ENCODE assay signal across 9 cellular contexts in the genomic region with DNA sequence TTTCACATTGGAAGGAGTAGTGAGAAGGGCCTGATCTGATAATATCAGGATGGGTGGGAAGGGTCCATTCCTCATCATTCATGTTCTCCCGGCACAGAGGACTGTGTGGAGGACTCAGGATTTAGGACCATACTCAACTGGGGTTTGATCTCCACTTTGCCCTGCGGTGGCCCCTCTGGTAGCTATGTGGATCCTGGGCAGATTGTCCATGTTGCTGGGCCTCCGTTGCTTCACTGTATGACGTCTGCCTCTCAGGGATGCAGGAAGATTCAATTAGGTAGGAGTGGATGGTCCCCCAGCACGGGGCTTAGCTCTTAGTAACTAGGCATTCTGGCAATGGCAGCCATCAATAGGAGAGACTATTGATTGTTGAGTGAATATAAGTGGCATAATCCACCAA. TPM values are rescaled to one million over a fixed set of nuclear protein-coding genes. Genes with fewer than 3 reads are reported as not detected.
DNase-seq lines count a peak whose midpoint lies in the region; ATAC-seq and TF ChIP-seq lines count a peak whose summit lies in the region.
"Had no signal": no experiment of that assay in that cellular context is flagged by ENCODE, and none has a peak within 500 bp of the region (broad histone marks: within the 10 kb centered on the region; RNA-seq: fewer than 3 reads in every experiment).

No MANE protein-coding gene starts in this region.

- intact Hi-C loops in Caco-2 (cut with micrococcal nuclease; ENCODE audit: unreplicated experiment) = loop anchor here (2.0 to 10.0 kb wide), 2 partner anchors 13 to 107 kb away; no protein-coding TSS in a partner anchor

- H3K27me3 ChIP-seq in Caco-2 (replicated peaks; ENCODE audit: control insufficient read depth, insufficient read depth, low read length) (no peaks in the 10 kb centered on the region), trophoblast cell (ENCODE audit: insufficient read depth, low read length) (no peaks in the 10 kb centered on the region)

- no peak overlapping the region for H3K14ac ChIP-seq in trophoblast cell (ENCODE audit: low read length)

- ATAC-seq in HG03196 (IDR thresholded peaks at IDR 0.05; ENCODE audit: unreplicated experiment) = no peak

- H2BK5ac ChIP-seq in trophoblast cell (ENCODE audit: low read depth, low read length, poor library complexity) = no peak overlapping the region

- WGBS in trophoblast cell (ENCODE audit: extremely low coverage, insufficient coverage, insufficient read length) = no CpG with 5 or more reads among the region's 5 CpGs

- POLR2A ChIA-PET in Caco-2 (lab: Charles Lee) = interaction anchor here (0.9 kb wide), 1 partner anchor 12 kb away, joined by 3 read pairs; no protein-coding TSS in a partner anchor

- H3K4me2 ChIP-seq in trophoblast cell (ENCODE audit: low read length) = no peak overlapping the region

- H3K9ac ChIP-seq in trophoblast cell (ENCODE audit: low read length) = no peak overlapping the region

- H3K23ac ChIP-seq in trophoblast cell (ENCODE audit: low read length) = no peak overlapping the region

- H3K4me1 ChIP-seq in Caco-2 = peaks cover 16% of the 10 kb centered on the region
- peaks cover 16 to 23% of the 10 kb centered on the region in 2 experiments for H3K4me1 ChIP-seq in trophoblast cell (ENCODE audit: control insufficient read depth in 1 of 2, insufficient read depth in 2 of 2, low read length in 2 of 2)

- H3K18ac ChIP-seq in trophoblast cell (ENCODE audit: low read length) = no peak overlapping the region

- peaks cover 16% of the 10 kb centered on the region for H3K79me1 ChIP-seq in trophoblast cell (ENCODE audit: low read length)

- H3K36me3 Mint-ChIP-seq in Caco-2 (ENCODE audit: insufficient read depth, unreplicated experiment) = peaks cover 44% of the 10 kb centered on the region

- H4K91ac ChIP-seq in trophoblast cell (ENCODE audit: low read depth, low read length) = no peak overlapping the region

- no peak overlapping the region for H4K8ac ChIP-seq in trophoblast cell (ENCODE audit: low read depth, low read length)

- no peaks in the 10 kb centered on the region for H3K9me3 ChIP-seq in Caco-2
- no peaks in the 10 kb centered on the region for H3K9me3 ChIP-seq in trophoblast cell (ENCODE audit: insufficient read depth, low read depth, low read length)

- no peak overlapping the region for H2BK12ac ChIP-seq in trophoblast cell (ENCODE audit: low read length)

- CTCF ChIA-PET in Caco-2 (lab: Charles Lee) = interaction anchor here (0.7 to 1.2 kb wide), 4 partner anchors 89 to 329 kb away, joined by 3 to 16 read pairs (median 8); no protein-coding TSS in a partner anchor

- peak overlapping the region; percentile 3 for H3K27ac Mint-ChIP-seq in Caco-2 (ENCODE audit: unreplicated experiment)

- no TSS peak for BruUV-seq in Caco-2 (replicated peaks; lab: Mats Ljungman, UMichigan)

- H3K9me3 Mint-ChIP-seq in Caco-2 (ENCODE audit: unreplicated experiment) = no peaks in the 10 kb centered on the region

- peak overlapping the region; percentile 86; the same call in 1 of the 2 replicates for H3K4me3 ChIP-seq in Caco-2 (ENCODE audit: low read depth, low read length)
- no peak overlapping the region for H3K4me3 ChIP-seq in trophoblast cell (ENCODE audit: low read depth, low read length)

- no peak overlapping the region for H4K12ac ChIP-seq in trophoblast cell (ENCODE audit: low read depth, low read length)

- peak overlapping the region; percentile 24 for H3K4ac ChIP-seq in trophoblast cell (ENCODE audit: low read depth, low read length)

- no peak overlapping the region for H2BK120ac ChIP-seq in trophoblast cell (ENCODE audit: insufficient read depth, low read length, poor library complexity)

- no peak overlapping the region for H2AK5ac ChIP-seq in trophoblast cell (ENCODE audit: low read length)

- no peak for TF ChIP-seq CTCF in Caco-2 (IDR thresholded peaks at IDR 0.05; ENCODE audit: insufficient read depth in 1 of 2, low read depth in 1 of 2, low read length in 1 of 2, severe bottlenecking in 1 of 2, unreplicated experiment in 1 of 2)

- peaks cover 10% of the 10 kb centered on the region for H3K79me2 ChIP-seq in trophoblast cell (ENCODE audit: control insufficient read depth, insufficient read depth, low read length, poor library complexity)

- H3K4me3 Mint-ChIP-seq in Caco-2 (ENCODE audit: unreplicated experiment) = peak overlapping the region; percentile 83

- H3K36me3 ChIP-seq in Caco-2 (ENCODE audit: control insufficient read depth, insufficient read depth, low read length) (peaks cover 3% of the 10 kb centered on the region), trophoblast cell (ENCODE audit: control insufficient read depth in 1 of 2, insufficient read depth in 2 of 2, low read length in 2 of 2) (peaks cover 2 to 3% of the 10 kb centered on the region in 2 experiments)

- H3K27ac ChIP-seq in epithelial cell of prostate (peak overlapping the region; percentile 91), trophoblast cell (ENCODE audit: low read depth, low read length) (no peak overlapping the region)

- DNase-seq in Caco-2 (no peak), NCI-H748 treated with DMSO at 0.1 percent for 48 hours (lab: John Stamatoyannopoulos, UW) (peak; percentile 45), epithelial cell of prostate (ENCODE audit: low read depth, low spot score) (no peak), trophoblast cell (peak in 1 of 2 donors; percentile 45), NCI-H1694 treated with DMSO at 0.1 percent for 48 hours (lab: John Stamatoyannopoulos, UW) (no peak), GF-D8 (lab: John Stamatoyannopoulos, UW) (no peak)
- DNase-seq in activated CD4-positive, alpha-beta T cell treated with anti-CD3 and anti-CD28 coated beads for 1 hour = no peak
- DNase-seq: amniotic stem cell had no signal

- H3K4me1 Mint-ChIP-seq in Caco-2 (ENCODE audit: low read depth, unreplicated experiment) = peaks cover 18% of the 10 kb centered on the region

- no peak overlapping the region for H2AFZ ChIP-seq in trophoblast cell (ENCODE audit: insufficient read depth, low read length, poor library complexity)

- no peaks in the 10 kb centered on the region for H3K27me3 Mint-ChIP-seq in Caco-2 (ENCODE audit: insufficient read depth, unreplicated experiment)

RNA-seq across cellular contexts. Expression of a gene that starts 2.3 kb away (rescaled TPM):
- 20.4 and 26.9 TPM in 2 replicates for total RNA-seq in Caco-2 (2022)
- 17.3 and 18.1 TPM in 2 replicates for polyA plus RNA-seq in trophoblast cell (2013)
